12 cellular contexts compared by ENCODE assay signal in genomic region chr1:228838717-228839500, GRCh38.
DNase-seq lines count a peak whose midpoint lies in the region; ATAC-seq and TF ChIP-seq lines count a peak whose summit lies in the region.
"Had no signal": no experiment of that assay in that cellular context is flagged by ENCODE, and none has a peak within 500 bp of the region (broad histone marks: within the 10 kb centered on the region; RNA-seq: fewer than 3 reads in every experiment).

No MANE protein-coding gene starts in this region.

- 77% methylated on average over 8 of the region's 8 CpGs for WGBS in liver
- WGBS in thyroid gland, 2 donors: 85 to 86% methylated on average over 8 of the region's 8 CpGs

- H3K36me3 ChIP-seq in HUES48 (ENCODE audit: control insufficient read depth, insufficient read depth, low read length): no peaks in the 10 kb centered on the region
- no peaks in the 10 kb centered on the region for H3K36me3 ChIP-seq in brain microvascular endothelial cell (replicated peaks)
- H3K36me3 ChIP-seq in liver (ENCODE audit: control insufficient read depth in 4 of 4, insufficient read depth in 3 of 4, low read depth in 1 of 4, low read length in 3 of 4): no peaks in the 10 kb centered on the region
- H3K36me3 ChIP-seq in thyroid gland: no peaks in the 10 kb centered on the region
- H3K36me3 ChIP-seq: heart left ventricle had no signal

- intact Hi-C loops in thyroid gland (cut with DNase I): loop anchor here (10.0 kb wide), 1 partner anchor 146 kb away; no protein-coding TSS in a partner anchor

- no peak for TF ChIP-seq RAD21 in liver (IDR thresholded peaks at IDR 0.05)

- H3K4me1 ChIP-seq in HUES48 (ENCODE audit: control insufficient read depth, insufficient read depth, low read length) (no peaks in the 10 kb centered on the region), liver (ENCODE audit: control insufficient read depth in 4 of 4, insufficient read depth in 4 of 4, low read length in 3 of 4) (peaks cover 5 to 38% (median 26%) of the 10 kb centered on the region in 4 donors), thyroid gland (peaks cover 16 to 34% of the 10 kb centered on the region in 2 donors)

- H3K9ac ChIP-seq in HUES48 (ENCODE audit: low read depth, low read length): no peak overlapping the region
- peak overlapping the region in 1 of 2 donors; percentile 84 for H3K9ac ChIP-seq in liver (ENCODE audit: low read depth in 1 of 2, low read length in 2 of 2)

- H3K9me3 ChIP-seq in HUES48 (ENCODE audit: control insufficient read depth, insufficient read depth, low read length): peaks cover 5% of the 10 kb centered on the region; the same call in 1 of the 2 replicates
- H3K9me3 ChIP-seq in liver (ENCODE audit: control insufficient read depth in 4 of 4, low read length in 3 of 4): no peaks in the 10 kb centered on the region
- H3K9me3 ChIP-seq in thyroid gland: no peaks in the 10 kb centered on the region

- ATAC-seq in HG03025 (IDR thresholded peaks at IDR 0.05; ENCODE audit: low FRiP score, unreplicated experiment): no peak

- TF ChIP-seq CTCF in brain microvascular endothelial cell (IDR thresholded peaks at IDR 0.05; ENCODE audit: low read depth, low read length, missing control alignments): no peak
- TF ChIP-seq CTCF in liver (IDR thresholded peaks at IDR 0.05; ENCODE audit: low read depth, low read length, missing input control): no peak
- TF ChIP-seq CTCF in thyroid gland (IDR thresholded peaks at IDR 0.05): no peak

- no peak for TF ChIP-seq POLR2A in thyroid gland (IDR thresholded peaks at IDR 0.05)

- H3K27ac ChIP-seq in HUES48 (ENCODE audit: low read depth, low read length) (peak overlapping the region; percentile 85), brain microvascular endothelial cell (peak overlapping the region; percentile 44), liver (ENCODE audit: low read depth in 1 of 2, low read length in 2 of 2) (peak overlapping the region; percentile 85 to 91), thyroid gland (peak overlapping the region; percentile 87 to 94 (median 93))

- in situ Hi-C loops in brain microvascular endothelial cell (cut with HindIII; ENCODE audit: low pct_ligation_motif_present, low sequenced_read_pairs): no loop called here

- no peaks in the 10 kb centered on the region for H3K27me3 ChIP-seq in HUES48 (ENCODE audit: control insufficient read depth, insufficient read depth, low read length)
- H3K27me3 ChIP-seq in brain microvascular endothelial cell (replicated peaks): peaks cover 2% of the 10 kb centered on the region
- H3K27me3 ChIP-seq in liver (ENCODE audit: control insufficient read depth in 4 of 4, insufficient read depth in 4 of 4, low read length in 3 of 4): no peaks in the 10 kb centered on the region
- H3K27me3 ChIP-seq in thyroid gland: no peaks in the 10 kb centered on the region

- DNase-seq in brain microvascular endothelial cell (peak; percentile 44), thyroid gland (no peak), mucosa of gallbladder (ENCODE audit: low spot score) (no peak), cerebellum (ENCODE audit: low spot score) (no peak)
- DNase-seq: activated CD4-positive, CD25-positive, alpha-beta regulatory T cell; cerebellar nuclear complex; NCI-H524 had no signal

- no peak overlapping the region for H3K4me3 ChIP-seq in HUES48 (ENCODE audit: low read depth, low read length)
- no peak overlapping the region for H3K4me3 ChIP-seq in brain microvascular endothelial cell (ENCODE audit: low read depth, low read length)
- H3K4me3 ChIP-seq in liver (ENCODE audit: low read depth in 1 of 3, low read length in 3 of 3): no peak overlapping the region
- no peak overlapping the region for H3K4me3 ChIP-seq in thyroid gland (replicated peaks in 1 of 3)
- H3K4me3 ChIP-seq: GM12878, heart left ventricle had no signal

TF ChIP-seq in liver, 16 proteins besides CTCF, POLR2A, EP300 and RAD21:
- TF ChIP-seq EGR1 (IDR thresholded peaks at IDR 0.05; ENCODE audit: low read depth in 2 of 2) (no peak), ATF3 (IDR thresholded peaks at IDR 0.05) (no peak), SP1 (IDR thresholded peaks at IDR 0.05) (no peak), TAF1 (conservative IDR thresholded peaks at IDR 0.05) (no peak), JUND (IDR thresholded peaks at IDR 0.05) (no peak), ZBTB33 (IDR thresholded peaks at IDR 0.05) (no peak), FOXA2 (IDR thresholded peaks at IDR 0.05) (no peak), RXRA (IDR thresholded peaks at IDR 0.05) (peak; percentile 26 to 33), YY1 (IDR thresholded peaks at IDR 0.05) (peak; percentile 7), FOXA1 (IDR thresholded peaks at IDR 0.05) (no peak), MAX (IDR thresholded peaks at IDR 0.05) (no peak), HNF4G (IDR thresholded peaks at IDR 0.05) (peak; percentile 3), REST (IDR thresholded peaks at IDR 0.05) (no peak), HNF4A (conservative IDR thresholded peaks at IDR 0.05) (no peak), NR2F2 (IDR thresholded peaks at IDR 0.05) (peak; percentile 7), GABPA (IDR thresholded peaks at IDR 0.05 in 1 of 2, conservative IDR thresholded peaks at IDR 0.05 in 1 of 2) (no peak)
